In genomic region chr6:159701413-159701999, GRCh38 we compare ENCODE assay signal across 9 cellular contexts. TPM values are rescaled to one million over a fixed set of nuclear protein-coding genes. Genes with fewer than 3 reads are reported as not detected.
DNase-seq lines count a peak whose midpoint lies in the region; ATAC-seq, FAIRE-seq and TF ChIP-seq lines count a peak whose summit lies in the region.
"Had no signal": no experiment of that assay in that cellular context is flagged by ENCODE, and none has a peak within 500 bp of the region (broad histone marks: within the 10 kb centered on the region; RNA-seq: fewer than 3 reads in every experiment).

No MANE protein-coding gene starts in this region.

- H3K4me3 ChIP-seq in PC-9 (no peak overlapping the region), esophagus (ENCODE audit: low read depth in 1 of 2, low read length in 2 of 2) (no peak overlapping the region), pancreas (no peak overlapping the region)

- POLR2A ChIA-PET in PC-9 (lab: Charles Lee; ENCODE audit: unreplicated experiment): interaction anchor here (0.6 kb wide), 2 partner anchors 11 to 421 kb away, joined by 3 to 4 read pairs; no protein-coding TSS in a partner anchor

- H3K27ac ChIP-seq in PC-9: peak overlapping the region; percentile 51
- peak overlapping the region; percentile 19 to 78 for H3K27ac ChIP-seq in esophagus (ENCODE audit: low read depth in 2 of 2, low read length in 1 of 2)
- H3K27ac ChIP-seq in pancreas: peak overlapping the region in 2 of 4 donors; percentile 75 to 85

- H3K36me3 ChIP-seq in PC-9 (ENCODE audit: low read depth) (no peaks in the 10 kb centered on the region), esophagus (ENCODE audit: control insufficient read depth in 2 of 2, insufficient read depth in 2 of 2, low read length in 1 of 2) (no peaks in the 10 kb centered on the region), pancreas (no peaks in the 10 kb centered on the region)

- H3K9me3 ChIP-seq in PC-9 (ENCODE audit: insufficient read depth, low read depth) (no peaks in the 10 kb centered on the region), esophagus (ENCODE audit: control insufficient read depth in 2 of 2, insufficient read depth in 1 of 2, low read depth in 1 of 2, low read length in 1 of 2) (peaks cover 0 to 5% of the 10 kb centered on the region in 2 donors), pancreas (no peaks in the 10 kb centered on the region)

- H3K4me1 ChIP-seq in PC-9 (replicated peaks; ENCODE audit: insufficient read depth) (peaks cover 19% of the 10 kb centered on the region), esophagus (ENCODE audit: control insufficient read depth in 2 of 2, insufficient read depth in 2 of 2, low read length in 1 of 2) (no peaks in the 10 kb centered on the region), pancreas (peaks cover 0 to 19% (median 8%) of the 10 kb centered on the region in 3 donors)

- no peak for FAIRE-seq in pancreas (lab: Jason Lieb, UNC)

- intact Hi-C loops in PC-9 (cut with micrococcal nuclease; ENCODE audit: unreplicated experiment) (no loop called here), pancreas (cut with DNase I) (no loop called here)

- DNase-seq in COLO829 (ENCODE audit: low spot score): peak; percentile 50
- DNase-seq in PC-9: peak in 1 of 2 experiments; percentile 72
- no peak for DNase-seq in pancreas
- no peak for DNase-seq in HK-2 (ENCODE audit: unreplicated experiment)
- no peak for DNase-seq in midbrain (lab: John Stamatoyannopoulos, UW)
- no peak for DNase-seq in NCI-H82 (lab: John Stamatoyannopoulos, UW)
- DNase-seq: naive B cell had no signal

- no TSS peak for BruUV-seq in PC-9 (replicated peaks; lab: Mats Ljungman, UMichigan)

- H3K27me3 ChIP-seq in PC-9 (ENCODE audit: insufficient read depth, low read depth) (no peaks in the 10 kb centered on the region), esophagus (ENCODE audit: control insufficient read depth in 1 of 2, insufficient read depth in 2 of 2, low read length in 2 of 2) (no peaks in the 10 kb centered on the region), pancreas (no peaks in the 10 kb centered on the region)

- no peak overlapping the region for H2AFZ ChIP-seq in PC-9

- H3F3A ChIP-seq in PC-9 (ENCODE audit: insufficient read depth, low read depth): peaks cover 20% of the 10 kb centered on the region; the same call in 1 of the 2 replicates

- H3K79me2 ChIP-seq in PC-9 (ENCODE audit: low read depth): peaks cover 6% of the 10 kb centered on the region

- H3K4me2 ChIP-seq in PC-9: peak overlapping the region; percentile 26; the same call in 1 of the 2 replicates

- TF ChIP-seq CTCF in PC-9 (conservative IDR thresholded peaks at IDR 0.05): no peak
- no peak for TF ChIP-seq CTCF in pancreas (IDR thresholded peaks at IDR 0.05)

- H4K20me1 ChIP-seq in PC-9 (ENCODE audit: insufficient read depth): no peaks in the 10 kb centered on the region

- 58 to 70% methylated on average over 7 of the region's 7 CpGs for WGBS in esophagus, 2 donors
- 74 to 84% methylated on average over 7 of the region's 7 CpGs for WGBS in pancreas, 2 donors

- no peaks in the 10 kb centered on the region for H3K9me2 ChIP-seq in PC-9 (ENCODE audit: insufficient read depth)

- CTCF ChIA-PET in PC-9 (lab: Charles Lee): no interaction called here

- ATAC-seq in pancreas: peak; percentile 81 to 90 (median 82)
- ATAC-seq in HG03039 (IDR thresholded peaks at IDR 0.05; ENCODE audit: unreplicated experiment): no peak

RNA-seq across cellular contexts. Expression of gene SOD2, which starts 8.5 kb away (rescaled TPM):
- total RNA-seq in PC-9 (2021) (49.6 and 63.3 TPM in 2 replicates), pancreas (100 to 1,000 TPM; 155 to 792 (median 241) TPM)
- polyA plus RNA-seq in esophagus (100 to 1,000 TPM in 1 of 2 donors, 10 to 100 TPM in 1; 79.1 to 167 TPM), pancreas (100 to 1,000 TPM in 1 of 2 donors, 10 to 100 TPM in 1; 97.7 to 162 TPM)

RNA-seq across cellular contexts. Expression of gene WTAP, which starts 25.8 kb away (rescaled TPM):
- 44.7 and 46.5 TPM in 2 replicates for total RNA-seq in PC-9 (2021)
- 10 to 100 TPM; 55.8 to 75.6 TPM for polyA plus RNA-seq in esophagus
- 10 to 100 TPM; 35.6 to 51.4 (median 42.8) TPM for total RNA-seq in pancreas
- polyA plus RNA-seq in pancreas: 10 to 100 TPM; 55.4 to 85.6 TPM
